8 cellular contexts compared by ENCODE assay signal in the genomic region with DNA sequence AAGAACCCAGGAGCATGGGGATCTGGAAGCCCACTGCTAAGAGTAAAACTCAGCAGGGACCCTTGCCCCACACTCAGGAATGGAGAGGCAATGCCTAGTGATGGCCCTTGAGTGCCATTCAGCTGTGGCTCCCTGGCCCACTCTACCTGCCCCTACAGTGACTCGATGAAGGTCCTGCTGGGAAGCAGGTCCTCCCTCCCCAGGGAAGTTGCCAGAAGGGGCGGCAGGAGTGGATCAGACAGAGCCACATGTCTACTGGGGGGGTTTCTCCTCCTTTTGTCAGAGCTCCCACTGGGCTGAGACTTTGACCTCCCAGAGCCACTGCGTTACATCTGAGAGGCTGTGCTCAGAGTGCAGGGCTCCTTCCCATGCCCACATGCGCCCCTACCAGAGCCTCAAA. TPM values are rescaled to one million over a fixed set of nuclear protein-coding genes. Genes with fewer than 3 reads are reported as not detected.
DNase-seq lines count a peak whose midpoint lies in the region; ATAC-seq, FAIRE-seq and TF ChIP-seq lines count a peak whose summit lies in the region.

No MANE protein-coding gene starts in this region.

- no peak for ATAC-seq in activated T-cell treated with anti-CD3 and anti-CD28 coated beads, Interleukin-2, amount 50 U/mL, for 72 hours (replicated peaks in 1 of 2)

- peaks cover 11% of the 10 kb centered on the region for H3K79me2 ChIP-seq in keratinocyte (ENCODE audit: control insufficient read depth, insufficient read depth, low read length)

- intact Hi-C loops in activated T-helper 2 cell treated with anti-CD3 and anti-CD28 coated beads, Interferon-gamma antibody, Interleukin-2, Interleukin-4, amounts not matched to agents 10 μg/mL and 5 μg/mL and 100 μg/mL, durations not matched to agents 14 hours and 24 hours and 36 hours (cut with micrococcal nuclease), result loop anchor here (5.0 kb wide), 1 partner anchor 43 kb away; no protein-coding TSS in a partner anchor

- H4K20me1 ChIP-seq in keratinocyte (ENCODE audit: control insufficient read depth, extremely low read depth, insufficient read depth, low read length), result no peaks in the 10 kb centered on the region

- peaks cover 13% of the 10 kb centered on the region for H3K4me1 ChIP-seq in keratinocyte (ENCODE audit: control insufficient read depth, extremely low read depth, insufficient read depth, low read length)
- peaks cover 8% of the 10 kb centered on the region for H3K4me1 ChIP-seq in thymus (ENCODE audit: control insufficient read depth, insufficient read depth, low read length)

- dilution Hi-C loops in keratinocyte (cut with MboI; ENCODE audit: extremely low pct_ligation_motif_present, low sequenced_read_pairs), result no loop called here

- no peak overlapping the region for H3K27ac ChIP-seq in keratinocyte (ENCODE audit: control insufficient read depth, insufficient read depth, low read length)
- peak overlapping the region; percentile 18 for H3K27ac ChIP-seq in thymus (ENCODE audit: low read depth)

- no peaks in the 10 kb centered on the region for H3K9me1 ChIP-seq in keratinocyte (ENCODE audit: control insufficient read depth, extremely low read depth, insufficient read depth, low read length)

- no peaks in the 10 kb centered on the region for H3K27me3 ChIP-seq in keratinocyte (ENCODE audit: control insufficient read depth, extremely low read depth, insufficient read depth, low read length)
- no peaks in the 10 kb centered on the region for H3K27me3 ChIP-seq in thymus (ENCODE audit: control insufficient read depth, insufficient read depth)

- H3K9me3 ChIP-seq in keratinocyte (ENCODE audit: control insufficient read depth, low read depth, low read length) (no peaks in the 10 kb centered on the region), thymus (ENCODE audit: control insufficient read depth) (no peaks in the 10 kb centered on the region)

- 99% methylated on average over 4 of the region's 4 CpGs for WGBS in thymus

- FAIRE-seq in keratinocyte (lab: Jason Lieb, UNC), result no peak

- H3K9me3 Mint-ChIP-seq in activated T-cell treated with anti-CD3 and anti-CD28 coated beads, Interleukin-2, amount 50 U/mL, for 72 hours, result no peaks in the 10 kb centered on the region
- H3K9me3 Mint-ChIP-seq in activated T-helper 2 cell treated with anti-CD3 and anti-CD28 coated beads, Interferon-gamma antibody, Interleukin-2, Interleukin-4, amounts not matched to agents 10 μg/mL and 5 μg/mL and 100 μg/mL, durations not matched to agents 14 hours and 24 hours and 36 hours, result no peaks in the 10 kb centered on the region

- no peak overlapping the region for H2AFZ ChIP-seq in keratinocyte (ENCODE audit: control insufficient read depth, low read length)

- TF ChIP-seq CTCF in keratinocyte (optimal IDR thresholded peaks at IDR 0.05 in 1 of 3, IDR thresholded peaks at IDR 0.05 in 1 of 3, conservative IDR thresholded peaks at IDR 0.05 in 1 of 3; ENCODE audit: extremely low read depth in 1 of 3, insufficient read depth in 2 of 3, low read length in 3 of 3), result no peak

- no peak overlapping the region for H3K27ac Mint-ChIP-seq in activated T-cell treated with anti-CD3 and anti-CD28 coated beads, Interleukin-2, amount 50 U/mL, for 72 hours
- no peak overlapping the region for H3K27ac Mint-ChIP-seq in activated T-helper 2 cell treated with anti-CD3 and anti-CD28 coated beads, Interferon-gamma antibody, Interleukin-2, Interleukin-4, amounts not matched to agents 10 μg/mL and 5 μg/mL and 100 μg/mL, durations not matched to agents 14 hours and 24 hours and 36 hours

- H3K4me2 ChIP-seq in keratinocyte (ENCODE audit: control insufficient read depth, extremely low read depth, insufficient read depth, low read depth, low read length), result peak overlapping the region; percentile 65

- peaks cover 15% of the 10 kb centered on the region for H3K4me1 Mint-ChIP-seq in activated T-cell treated with anti-CD3 and anti-CD28 coated beads, Interleukin-2, amount 50 U/mL, for 72 hours (ENCODE audit: low read depth)
- peaks cover 12% of the 10 kb centered on the region for H3K4me1 Mint-ChIP-seq in activated T-helper 2 cell treated with anti-CD3 and anti-CD28 coated beads, Interferon-gamma antibody, Interleukin-2, Interleukin-4, amounts not matched to agents 10 μg/mL and 5 μg/mL and 100 μg/mL, durations not matched to agents 14 hours and 24 hours and 36 hours (ENCODE audit: low read depth)

- H3K27me3 Mint-ChIP-seq in activated T-cell treated with anti-CD3 and anti-CD28 coated beads, Interleukin-2, amount 50 U/mL, for 72 hours (ENCODE audit: low read depth), result no peaks in the 10 kb centered on the region
- no peaks in the 10 kb centered on the region for H3K27me3 Mint-ChIP-seq in activated T-helper 2 cell treated with anti-CD3 and anti-CD28 coated beads, Interferon-gamma antibody, Interleukin-2, Interleukin-4, amounts not matched to agents 10 μg/mL and 5 μg/mL and 100 μg/mL, durations not matched to agents 14 hours and 24 hours and 36 hours (ENCODE audit: low read depth)

- DNase-seq in activated T-cell treated with anti-CD3 and anti-CD28 coated beads, Interleukin-2, amount 50 U/mL, for 72 hours, result no peak
- no peak for DNase-seq in activated T-cell treated with anti-CD3 and anti-CD28 coated beads, Interleukin-2, amount 50 U/mL, for 1 hour
- no peak for DNase-seq in activated T-helper 2 cell treated with anti-CD3 and anti-CD28 coated beads, Interferon-gamma antibody, Interleukin-2, Interleukin-4, amounts not matched to agents 10 μg/mL and 5 μg/mL and 100 μg/mL, durations not matched to agents 14 hours and 24 hours and 36 hours (ENCODE audit: low spot score)
- no peak for DNase-seq in keratinocyte (ENCODE audit: low read depth, low spot score)
- DNase-seq in DMS153 treated with DMSO at 0.1 percent for 48 hours (lab: John Stamatoyannopoulos, UW; ENCODE audit: unreplicated experiment), result no peak
- no peak for DNase-seq in NK-92 (lab: John Stamatoyannopoulos, UW; ENCODE audit: unreplicated experiment)
- DNase-seq in kidney glomerular epithelial cell (lab: John Stamatoyannopoulos, UW), result no peak

- peaks cover 0 to 10% of the 10 kb centered on the region in 2 donors for H3K36me3 Mint-ChIP-seq in activated T-cell treated with anti-CD3 and anti-CD28 coated beads, Interleukin-2, amount 50 U/mL, for 72 hours (ENCODE audit: insufficient read depth in 2 of 2)
- H3K36me3 Mint-ChIP-seq in activated T-helper 2 cell treated with anti-CD3 and anti-CD28 coated beads, Interferon-gamma antibody, Interleukin-2, Interleukin-4, amounts not matched to agents 10 μg/mL and 5 μg/mL and 100 μg/mL, durations not matched to agents 14 hours and 24 hours and 36 hours (ENCODE audit: low read depth), result peaks cover 22% of the 10 kb centered on the region

- peak overlapping the region; percentile 90 to 95 for H3K4me3 Mint-ChIP-seq in activated T-cell treated with anti-CD3 and anti-CD28 coated beads, Interleukin-2, amount 50 U/mL, for 72 hours
- H3K4me3 Mint-ChIP-seq in activated T-helper 2 cell treated with anti-CD3 and anti-CD28 coated beads, Interferon-gamma antibody, Interleukin-2, Interleukin-4, amounts not matched to agents 10 μg/mL and 5 μg/mL and 100 μg/mL, durations not matched to agents 14 hours and 24 hours and 36 hours (ENCODE audit: low read depth), result peak overlapping the region; percentile 89

- H3K4me3 ChIP-seq in keratinocyte (ENCODE audit: control insufficient read depth in 2 of 3, extremely low read depth in 1 of 3, insufficient read depth in 2 of 3, low read depth in 1 of 3, low read length in 3 of 3) (peak overlapping the region in 1 of 3 experiments; percentile 71), thymus (ENCODE audit: low read length) (peak overlapping the region; percentile 67)

- peak overlapping the region; percentile 61 for H3K9ac ChIP-seq in keratinocyte (ENCODE audit: control insufficient read depth, extremely low read depth, insufficient read depth, low read length)

- H3K36me3 ChIP-seq in keratinocyte (ENCODE audit: control insufficient read depth in 2 of 2, extremely low read depth in 1 of 2, insufficient read depth in 2 of 2, low read length in 2 of 2) (peaks cover 5 to 7% of the 10 kb centered on the region in 2 experiments), thymus (ENCODE audit: control insufficient read depth, insufficient read depth) (peaks cover 21% of the 10 kb centered on the region)

RNA-seq across cellular contexts. Expression of a gene that starts 1.2 kb away (rescaled TPM):
- 10 to 100 TPM; 19.9 to 25.1 TPM for total RNA-seq in activated T-cell treated with anti-CD3 and anti-CD28 coated beads, Interleukin-2, amount 50 U/mL, for 72 hours
- 17.5 and 18.3 TPM in 2 replicates for total RNA-seq in activated T-helper 2 cell treated with anti-CD3 and anti-CD28 coated beads, Interferon-gamma antibody, Interleukin-2, Interleukin-4, amounts not matched to agents 10 μg/mL and 5 μg/mL and 100 μg/mL, durations not matched to agents 14 hours and 24 hours and 36 hours
- polyA plus RNA-seq in keratinocyte, result 8.1 to 15.9 TPM (median 15.0 TPM) in 3 replicates
- polyA plus RNA-seq in keratinocyte (2011; ENCODE audit: low read depth), result 4.8 TPM
- 8.3 and 17.7 TPM in 2 replicates for polyA plus RNA-seq in keratinocyte (2011; cell fraction: cytosol; rRNA removed)
- polyA plus RNA-seq in keratinocyte (2011; cell fraction: nucleus; rRNA removed), result 9.8 and 14.2 TPM in 2 replicates
- polyA plus RNA-seq in keratinocyte (2012; ENCODE audit: low replicate concordance), result 21.3 and 30.3 TPM in 2 replicates
- polyA minus RNA-seq in keratinocyte, result 11.3 to 18.4 TPM (median 17.8 TPM) in 3 replicates
- polyA minus RNA-seq in keratinocyte (2011; cell fraction: cytosol; rRNA and poly(A)+ RNA removed), result 27.4 TPM
- polyA minus RNA-seq in keratinocyte (2011; cell fraction: nucleus; rRNA and poly(A)+ RNA removed), result 11.1 and 13.3 TPM in 2 replicates
- polyA plus RNA-seq in thymus, result 21.6 TPM

RNA-seq across cellular contexts. Expression of a gene that starts 2.8 kb away (rescaled TPM):
- 10 to 100 TPM; 45.0 to 53.5 TPM for total RNA-seq in activated T-cell treated with anti-CD3 and anti-CD28 coated beads, Interleukin-2, amount 50 U/mL, for 72 hours
- total RNA-seq in activated T-helper 2 cell treated with anti-CD3 and anti-CD28 coated beads, Interferon-gamma antibody, Interleukin-2, Interleukin-4, amounts not matched to agents 10 μg/mL and 5 μg/mL and 100 μg/mL, durations not matched to agents 14 hours and 24 hours and 36 hours, result 55.5 and 56.1 TPM in 2 replicates
- 15.2 to 26.7 TPM (median 20.4 TPM) in 3 replicates for polyA plus RNA-seq in keratinocyte
- polyA plus RNA-seq in keratinocyte (2011; ENCODE audit: low read depth), result 6.4 TPM
- 17.7 and 25.1 TPM in 2 replicates for polyA plus RNA-seq in keratinocyte (2011; cell fraction: cytosol; rRNA removed)
- 10.3 and 13.2 TPM in 2 replicates for polyA plus RNA-seq in keratinocyte (2011; cell fraction: nucleus; rRNA removed)
- 16.5 and 25.0 TPM in 2 replicates for polyA plus RNA-seq in keratinocyte (2012; ENCODE audit: low replicate concordance)
- 18.1 to 23.2 TPM (median 22.4 TPM) in 3 replicates for polyA minus RNA-seq in keratinocyte
- polyA minus RNA-seq in keratinocyte (2011; cell fraction: cytosol; rRNA and poly(A)+ RNA removed), result 31.3 TPM
- 8.1 and 10.2 TPM in 2 replicates for polyA minus RNA-seq in keratinocyte (2011; cell fraction: nucleus; rRNA and poly(A)+ RNA removed)
- polyA plus RNA-seq in thymus, result 20.7 TPM

RNA-seq across cellular contexts. Expression of a gene that starts 10.1 kb away (rescaled TPM):
- 10 to 100 TPM; 34.3 to 35.8 TPM for total RNA-seq in activated T-cell treated with anti-CD3 and anti-CD28 coated beads, Interleukin-2, amount 50 U/mL, for 72 hours
- total RNA-seq in activated T-helper 2 cell treated with anti-CD3 and anti-CD28 coated beads, Interferon-gamma antibody, Interleukin-2, Interleukin-4, amounts not matched to agents 10 μg/mL and 5 μg/mL and 100 μg/mL, durations not matched to agents 14 hours and 24 hours and 36 hours, result 49.4 and 51.7 TPM in 2 replicates
- polyA plus RNA-seq in keratinocyte (6.3 to 11.4 TPM (median 9.3 TPM) in 3 replicates), thymus (17.3 TPM)
- polyA plus RNA-seq in keratinocyte (2011; ENCODE audit: low read depth), result 3.3 TPM
- polyA plus RNA-seq in keratinocyte (2011; cell fraction: cytosol; rRNA removed), result 6.4 and 9.9 TPM in 2 replicates
- 2.3 and 2.8 TPM in 2 replicates for polyA plus RNA-seq in keratinocyte (2011; cell fraction: nucleus; rRNA removed)
- polyA plus RNA-seq in keratinocyte (2012; ENCODE audit: low replicate concordance), result 13.8 and 14.4 TPM in 2 replicates
- polyA minus RNA-seq in keratinocyte, result 2.7 to 4.3 TPM (median 3.4 TPM) in 3 replicates
- 14.6 TPM for polyA minus RNA-seq in keratinocyte (2011; cell fraction: cytosol; rRNA and poly(A)+ RNA removed)
- 1.4 TPM in 2 replicates for polyA minus RNA-seq in keratinocyte (2011; cell fraction: nucleus; rRNA and poly(A)+ RNA removed)

RNA-seq across cellular contexts. Expression of a gene that starts 26.9 kb away (rescaled TPM):
- total RNA-seq in activated T-cell treated with anti-CD3 and anti-CD28 coated beads, Interleukin-2, amount 50 U/mL, for 72 hours, result 10 to 100 TPM; 31.2 to 32.9 TPM
- 39.2 and 39.8 TPM in 2 replicates for total RNA-seq in activated T-helper 2 cell treated with anti-CD3 and anti-CD28 coated beads, Interferon-gamma antibody, Interleukin-2, Interleukin-4, amounts not matched to agents 10 μg/mL and 5 μg/mL and 100 μg/mL, durations not matched to agents 14 hours and 24 hours and 36 hours
- polyA plus RNA-seq in keratinocyte (15.8 to 25.3 TPM (median 21.4 TPM) in 3 replicates), thymus (73.4 TPM)
- polyA plus RNA-seq in keratinocyte (2011; ENCODE audit: low read depth), result 19.8 TPM
- polyA plus RNA-seq in keratinocyte (2011; cell fraction: cytosol; rRNA removed), result 11.1 and 28.1 TPM in 2 replicates
- polyA plus RNA-seq in keratinocyte (2011; cell fraction: nucleus; rRNA removed), result 29.6 and 37.3 TPM in 2 replicates
- polyA plus RNA-seq in keratinocyte (2012; ENCODE audit: low replicate concordance), result 24.7 and 30.7 TPM in 2 replicates
- 10.1 to 21.9 TPM (median 15.6 TPM) in 3 replicates for polyA minus RNA-seq in keratinocyte
- 34.1 TPM for polyA minus RNA-seq in keratinocyte (2011; cell fraction: cytosol; rRNA and poly(A)+ RNA removed)
- polyA minus RNA-seq in keratinocyte (2011; cell fraction: nucleus; rRNA and poly(A)+ RNA removed), result 8.4 and 12.6 TPM in 2 replicates

RNA-seq across cellular contexts. Expression of a gene that starts 31.1 kb away (rescaled TPM):
- total RNA-seq in activated T-cell treated with anti-CD3 and anti-CD28 coated beads, Interleukin-2, amount 50 U/mL, for 72 hours, result 10 to 100 TPM; 39.4 to 42.9 TPM
- 62.1 and 62.5 TPM in 2 replicates for total RNA-seq in activated T-helper 2 cell treated with anti-CD3 and anti-CD28 coated beads, Interferon-gamma antibody, Interleukin-2, Interleukin-4, amounts not matched to agents 10 μg/mL and 5 μg/mL and 100 μg/mL, durations not matched to agents 14 hours and 24 hours and 36 hours
- polyA plus RNA-seq in keratinocyte (7.6 to 14.2 TPM (median 13.0 TPM) in 3 replicates), thymus (14.3 TPM)
- 4.0 TPM for polyA plus RNA-seq in keratinocyte (2011; ENCODE audit: low read depth)
- 4.0 and 5.3 TPM in 2 replicates for polyA plus RNA-seq in keratinocyte (2011; cell fraction: cytosol; rRNA removed)
- 71.8 and 104 TPM in 2 replicates for polyA plus RNA-seq in keratinocyte (2011; cell fraction: nucleus; rRNA removed)
- 11.7 and 20.8 TPM in 2 replicates for polyA plus RNA-seq in keratinocyte (2012; ENCODE audit: low replicate concordance)
- polyA minus RNA-seq in keratinocyte, result 21.9 to 111 TPM (median 32.0 TPM) in 3 replicates
- polyA minus RNA-seq in keratinocyte (2011; cell fraction: cytosol; rRNA and poly(A)+ RNA removed), result 8.8 TPM
- polyA minus RNA-seq in keratinocyte (2011; cell fraction: nucleus; rRNA and poly(A)+ RNA removed), result 47.2 and 62.8 TPM in 2 replicates
